In genomic region chrX:101377542-101377941, GRCh38 we compare ENCODE assay signal across 1 cellular context.
TF ChIP-seq lines count a peak whose summit lies in the region.

No MANE protein-coding gene starts in this region.

TF ChIP-seq in endothelial cell of umbilical vein, 7 proteins besides CTCF, POLR2A, EP300 and RAD21:
- no peak for TF ChIP-seq POLR2AphosphoS5 (IDR thresholded peaks at IDR 0.05; ENCODE audit: insufficient read depth, low read depth, low read length)
- no peak for TF ChIP-seq FOS (IDR thresholded peaks at IDR 0.05; ENCODE audit: borderline replicate concordance, insufficient read depth, low read length)
- TF ChIP-seq GATA2 (IDR thresholded peaks at IDR 0.05; ENCODE audit: insufficient read depth, insufficient read length, low read depth, low read length), result no peak
- no peak for TF ChIP-seq EZH2 (IDR thresholded peaks at IDR 0.05; ENCODE audit: borderline replicate concordance, low read depth, low read length, severe bottlenecking)
- no peak for TF ChIP-seq JUN (IDR thresholded peaks at IDR 0.05; ENCODE audit: borderline replicate concordance, insufficient read depth, insufficient read length, low read depth)
- TF ChIP-seq MAX (IDR thresholded peaks at IDR 0.05; ENCODE audit: insufficient read depth, insufficient read length), result no peak
- no peak for TF ChIP-seq MYC (IDR thresholded peaks at IDR 0.05; ENCODE audit: low read depth, low read length)
